Comparison of ENCODE assay signal across 8 cellular contexts in genomic region chr4:102263024-102263787, GRCh38.
DNase-seq lines count a peak whose midpoint lies in the region; ATAC-seq and TF ChIP-seq lines count a peak whose summit lies in the region.

No MANE protein-coding gene starts in this region.

- CTCF ChIA-PET in naive thymus-derived CD4-positive, alpha-beta T cell (lab: Charles Lee), result no interaction called here

- TF ChIP-seq POLR2A in heart left ventricle (IDR thresholded peaks at IDR 0.05), result no peak

- WGBS in heart left ventricle, 4 donors, result 54 to 65% (median 62%) methylated on average over 3 of the region's 3 CpGs

- H3K36me3 Mint-ChIP-seq in naive thymus-derived CD4-positive, alpha-beta T cell, result peaks cover 0 to 27% (median 11%) of the 10 kb centered on the region in 5 donors

- H3K4me1 Mint-ChIP-seq in naive thymus-derived CD4-positive, alpha-beta T cell, result peaks cover 0 to 13% (median 4%) of the 10 kb centered on the region in 7 donors

- DNase-seq in heart left ventricle (no peak), right atrium auricular region (ENCODE audit: low spot score) (no peak), HL-60 (ENCODE audit: low read depth in 1 of 2, low spot score in 1 of 2) (peak; percentile 1 to 34), NOMO-1 treated with dmso at 0.1 percent for 144 hours (lab: John Stamatoyannopoulos, UW; ENCODE audit: unreplicated experiment) (peak; percentile 1), dermis microvascular lymphatic vessel endothelial cell (ENCODE audit: low read depth in 2 of 2) (peak; percentile 37 to 64), UCSD-AML1 (lab: John Stamatoyannopoulos, UW; ENCODE audit: unreplicated experiment) (no peak)
- DNase-seq in naive thymus-derived CD4-positive, alpha-beta T cell, result peak in 5 of 9 donors; percentile 0 to 45 (median 14)

- H3K27ac Mint-ChIP-seq in naive thymus-derived CD4-positive, alpha-beta T cell, result peak overlapping the region in 2 of 9 donors; percentile 7 to 69

- no peak overlapping the region for H3K4me3 ChIP-seq in heart left ventricle
- H3K4me3 ChIP-seq in right atrium auricular region, result no peak overlapping the region
- H3K4me3 ChIP-seq in HL-60 (replicated peaks; ENCODE audit: insufficient read depth, low read length), result no peak overlapping the region
- H3K4me3 ChIP-seq in naive thymus-derived CD4-positive, alpha-beta T cell (ENCODE audit: low read length), result no peak overlapping the region

- no peak overlapping the region for H3K4me3 Mint-ChIP-seq in naive thymus-derived CD4-positive, alpha-beta T cell

- H3K36me3 ChIP-seq in heart left ventricle, result no peaks in the 10 kb centered on the region
- no peaks in the 10 kb centered on the region for H3K36me3 ChIP-seq in right atrium auricular region
- H3K36me3 ChIP-seq in naive thymus-derived CD4-positive, alpha-beta T cell (ENCODE audit: control insufficient read depth in 2 of 3, insufficient read depth in 3 of 3, low read length in 3 of 3), result peaks cover 0 to 3% (median 0%) of the 10 kb centered on the region in 3 experiments

- peak in 10 of 12 donors; percentile 18 to 54 (median 32) for TF ChIP-seq CTCF in heart left ventricle (IDR thresholded peaks at IDR 0.05)
- peak in 1 of 2 donors; percentile 45 for TF ChIP-seq CTCF in right atrium auricular region (IDR thresholded peaks at IDR 0.05)
- TF ChIP-seq CTCF in HL-60 (IDR thresholded peaks at IDR 0.05; ENCODE audit: insufficient read depth, low read length), result no peak

- H3K9me3 Mint-ChIP-seq in naive thymus-derived CD4-positive, alpha-beta T cell, result no peaks in the 10 kb centered on the region

- ATAC-seq in heart left ventricle (no peak), GM21526 (IDR thresholded peaks at IDR 0.05; ENCODE audit: low FRiP score, unreplicated experiment) (peak; percentile 88)
- peak; percentile 67 for ATAC-seq in naive thymus-derived CD4-positive, alpha-beta T cell

- intact Hi-C loops in heart left ventricle (cut with DNase I), result loop anchor here in 1 of 10 donors (10.0 kb wide), 1 partner anchor 1198 kb away; no protein-coding TSS in a partner anchor
- intact Hi-C loops in naive thymus-derived CD4-positive, alpha-beta T cell (cut with micrococcal nuclease), result loop anchor here (1.0 to 5.0 kb wide), 2 partner anchors 1094 to 1096 kb away; no protein-coding TSS in a partner anchor

- no peaks in the 10 kb centered on the region for H3K27me3 ChIP-seq in heart left ventricle
- H3K27me3 ChIP-seq in right atrium auricular region, result no peaks in the 10 kb centered on the region
- no peaks in the 10 kb centered on the region for H3K27me3 ChIP-seq in HL-60 (ENCODE audit: insufficient read depth, poor library complexity, severe bottlenecking)
- no peaks in the 10 kb centered on the region for H3K27me3 ChIP-seq in naive thymus-derived CD4-positive, alpha-beta T cell (ENCODE audit: control insufficient read depth in 2 of 2, insufficient read depth in 2 of 2, low read length in 2 of 2)

- H3K27me3 Mint-ChIP-seq in naive thymus-derived CD4-positive, alpha-beta T cell, result no peaks in the 10 kb centered on the region

- H3K9me3 ChIP-seq in heart left ventricle (no peaks in the 10 kb centered on the region), right atrium auricular region (no peaks in the 10 kb centered on the region)
- H3K9me3 ChIP-seq in naive thymus-derived CD4-positive, alpha-beta T cell (ENCODE audit: control insufficient read depth in 2 of 3, low read length in 3 of 3), result no peaks in the 10 kb centered on the region

- POLR2A ChIA-PET in naive thymus-derived CD4-positive, alpha-beta T cell (lab: Charles Lee), result no interaction called here

- H3K4me1 ChIP-seq in heart left ventricle, result no peaks in the 10 kb centered on the region
- H3K4me1 ChIP-seq in right atrium auricular region, result no peaks in the 10 kb centered on the region
- no peaks in the 10 kb centered on the region for H3K4me1 ChIP-seq in naive thymus-derived CD4-positive, alpha-beta T cell (ENCODE audit: control insufficient read depth in 2 of 2, insufficient read depth in 2 of 2, low read length in 2 of 2)

- H3K27ac ChIP-seq in heart left ventricle (no peak overlapping the region), right atrium auricular region (no peak overlapping the region), HL-60 (replicated peaks) (no peak overlapping the region)
- H3K27ac ChIP-seq in naive thymus-derived CD4-positive, alpha-beta T cell (ENCODE audit: low read depth, low read length), result no peak overlapping the region

Comparison
In these comparisons a context has a peak if more than half of its experiments do, and no peak if none do; other contexts are left out.
1. ATAC-seq: peak in GM21526 (single experiment) and naive thymus-derived CD4-positive, alpha-beta T cell (single experiment); none in heart left ventricle (0 of 4).
2. DNase-seq: peak in HL-60 (2 of 2), NOMO-1 treated with dmso at 0.1 percent for 144 hours (single experiment), dermis microvascular lymphatic vessel endothelial cell (2 of 2) and naive thymus-derived CD4-positive, alpha-beta T cell (5 of 9); none in heart left ventricle (0 of 5), right atrium auricular region (single experiment) and UCSD-AML1 (single experiment).